ENCODE assay signal across 12 cellular contexts in the genomic region with DNA sequence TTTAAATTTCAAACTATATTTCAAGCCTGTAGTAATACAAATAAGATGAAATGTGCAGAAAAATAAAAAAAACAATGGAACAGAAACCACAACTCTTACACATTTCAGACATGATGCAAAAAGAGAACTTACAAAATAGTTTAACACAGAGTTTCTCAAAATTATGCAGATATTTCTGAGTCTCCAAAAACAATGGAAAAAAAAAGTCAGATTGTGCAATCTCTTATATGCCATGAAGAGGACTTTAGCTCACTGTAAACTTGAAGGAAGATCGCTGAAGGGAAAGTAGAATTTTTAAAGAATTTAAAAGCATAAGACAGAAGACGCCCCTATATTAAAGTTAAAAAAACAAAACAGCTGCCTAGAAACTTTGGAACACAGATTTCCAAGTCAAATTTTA.
"Had no signal": no experiment of that assay in that cellular context is flagged by ENCODE, and none has a peak within 500 bp of the region (broad histone marks: within the 10 kb centered on the region; RNA-seq: fewer than 3 reads in every experiment).

No MANE protein-coding gene starts in this region.

- H3K27me3 ChIP-seq: hepatocyte, right atrium auricular region had no signal

- H3K27ac ChIP-seq: epithelial cell of prostate, hepatocyte, right atrium auricular region had no signal

- H3K27me3 Mint-ChIP-seq: activated CD4-positive, alpha-beta T cell treated with anti-CD3 and anti-CD28 coated beads, Interleukin-2, amount 10 ng/mL, durations not matched to agents 7 days and 5 days; effector memory CD8-positive, alpha-beta T cell; stimulated activated memory B cell treated with anti-CD40 and anti-IgM and Interleukin-4, amounts not matched to agents 10 μg/mL and 1 μg/mL and 100 μg/mL, for 72 hours had no signal

- H3K9me3 Mint-ChIP-seq: effector memory CD8-positive, alpha-beta T cell; stimulated activated memory B cell treated with anti-CD40 and anti-IgM and Interleukin-4, amounts not matched to agents 10 μg/mL and 1 μg/mL and 100 μg/mL, for 72 hours; WTC11 had no signal

- H3K9me3 ChIP-seq: right atrium auricular region had no signal

- H3K4me3 Mint-ChIP-seq: activated CD4-positive, alpha-beta T cell treated with anti-CD3 and anti-CD28 coated beads, Interleukin-2, amount 10 ng/mL, durations not matched to agents 7 days and 5 days; brain; effector memory CD8-positive, alpha-beta T cell; stimulated activated memory B cell treated with anti-CD40 and anti-IgM and Interleukin-4, amounts not matched to agents 10 μg/mL and 1 μg/mL and 100 μg/mL, for 72 hours; WTC11 had no signal

- H3K4me2 ChIP-seq: hepatocyte had no signal

- ATAC-seq: effector memory CD8-positive, alpha-beta T cell; stimulated activated memory B cell treated with anti-CD40 and anti-IgM and Interleukin-4, amounts not matched to agents 10 μg/mL and 1 μg/mL and 100 μg/mL, for 72 hours; WTC11 had no signal

- DNase-seq: activated CD4-positive, alpha-beta T cell treated with anti-CD3 and anti-CD28 coated beads, Interleukin-2, amount 10 ng/mL, durations not matched to agents 7 days and 5 days; activated T-cell treated with anti-CD3 and anti-CD28 coated beads, Interleukin-2, amount 50 U/mL, for 48 hours; amniotic stem cell; effector memory CD8-positive, alpha-beta T cell; small intestine; trophoblast cell had no signal

- H3K27ac Mint-ChIP-seq: activated CD4-positive, alpha-beta T cell treated with anti-CD3 and anti-CD28 coated beads, Interleukin-2, amount 10 ng/mL, durations not matched to agents 7 days and 5 days; brain; effector memory CD8-positive, alpha-beta T cell; stimulated activated memory B cell treated with anti-CD40 and anti-IgM and Interleukin-4, amounts not matched to agents 10 μg/mL and 1 μg/mL and 100 μg/mL, for 72 hours; WTC11 had no signal

- FAIRE-seq: small intestine had no signal

- H3K4me1 ChIP-seq: right atrium auricular region had no signal

- H2AFZ ChIP-seq: hepatocyte had no signal

- H3K4me3 ChIP-seq: hepatocyte, right atrium auricular region had no signal

- H3K4me1 Mint-ChIP-seq: WTC11 had no signal
